ENCODE assay signal across 9 cellular contexts in genomic region chr1:163050496-163050895, GRCh38. TPM values are rescaled to one million over a fixed set of nuclear protein-coding genes. Genes with fewer than 3 reads are reported as not detected.
"Had no signal": no experiment of that assay in that cellular context is flagged by ENCODE, and none has a peak within 500 bp of the region (broad histone marks: within the 10 kb centered on the region; RNA-seq: fewer than 3 reads in every experiment).

No MANE protein-coding gene starts in this region.

- H3K4me1 ChIP-seq: HAP-1 had no signal

- H2AFZ ChIP-seq: GM23248 had no signal

- H3K36me3 ChIP-seq: HAP-1 had no signal

- H3K9ac ChIP-seq: GM23248 had no signal

- H3K27ac ChIP-seq: GM23248 had no signal

- H3K9me3 ChIP-seq: HAP-1 had no signal

- DNase-seq: GM23248, GOT3, H7, H9, HCEC 1CT, HFFc6 had no signal

- ATAC-seq: GM23338, HCT116 had no signal

- H3K4me2 ChIP-seq: GM23338 had no signal

- H3K4me3 ChIP-seq: GM23248, GM23338, HAP-1 had no signal

RNA-seq across cellular contexts. Expression of gene RGS4, which starts 18.7 kb away (rescaled TPM):
- total RNA-seq: H9 had no signal
